In the genomic region with DNA sequence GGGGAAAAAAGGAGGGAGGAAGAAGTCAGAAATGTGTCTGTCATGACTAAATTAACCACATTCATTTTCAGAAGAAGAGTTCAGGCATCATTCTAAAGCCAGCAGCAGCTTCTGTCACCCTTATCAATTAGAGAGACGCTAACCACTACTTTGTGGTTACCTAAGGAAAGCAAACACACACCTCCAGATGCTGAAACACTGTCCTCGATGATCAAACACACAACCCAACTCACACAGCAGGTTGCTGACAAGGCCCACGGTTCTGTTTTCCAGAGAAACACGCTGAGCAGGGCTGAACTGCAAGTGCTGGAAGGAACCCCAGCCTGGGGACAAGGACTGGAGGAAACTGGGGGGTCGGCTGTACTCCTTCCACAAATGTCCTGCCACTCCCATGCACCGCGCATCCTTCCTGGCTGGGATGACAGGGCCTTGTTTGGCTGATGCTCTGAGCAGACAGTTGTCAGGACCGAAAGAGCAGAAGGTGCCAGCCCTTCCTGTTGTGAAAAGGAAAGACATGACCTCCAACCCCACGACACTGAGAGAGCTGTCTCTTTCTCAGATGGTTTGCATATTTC, we compare ENCODE assay signal across 9 cellular contexts. TPM values are rescaled to one million over a fixed set of nuclear protein-coding genes. Genes with fewer than 3 reads are reported as not detected.
DNase-seq lines count a peak whose midpoint lies in the region; ATAC-seq and TF ChIP-seq lines count a peak whose summit lies in the region.
"Had no signal": no experiment of that assay in that cellular context is flagged by ENCODE, and none has a peak within 500 bp of the region (broad histone marks: within the 10 kb centered on the region; RNA-seq: fewer than 3 reads in every experiment).

No MANE protein-coding gene starts in this region.

- peaks cover 2% of the 10 kb centered on the region for H3K36me3 Mint-ChIP-seq in activated CD4-positive, alpha-beta memory T cell treated with anti-CD3 and anti-CD28 coated beads for 36 hours
- H3K36me3 Mint-ChIP-seq: brain had no signal

- ATAC-seq in HG02973 (IDR thresholded peaks at IDR 0.05; ENCODE audit: unreplicated experiment): no peak
- no peak for ATAC-seq in HG03469 (IDR thresholded peaks at IDR 0.05; ENCODE audit: unreplicated experiment)

- DNase-seq in NK-92 treated with Interleukin-12 subunit alpha and Interleukin-12 subunit beta, amount 100 ng/mL, for 24 hours (lab: John Stamatoyannopoulos, UW): peak; percentile 20
- DNase-seq in NK-92 (lab: John Stamatoyannopoulos, UW; ENCODE audit: unreplicated experiment) (no peak), transverse colon (peak; percentile 11), SKM-1 treated with dmso at 0.1 percent for 144 hours (lab: John Stamatoyannopoulos, UW; ENCODE audit: unreplicated experiment) (no peak)
- DNase-seq in activated CD4-positive, alpha-beta memory T cell treated with anti-CD3 and anti-CD28 coated beads for 36 hours: peak; percentile 78

- H3K4me1 Mint-ChIP-seq in activated CD4-positive, alpha-beta memory T cell treated with anti-CD3 and anti-CD28 coated beads for 36 hours (ENCODE audit: low read depth): peaks cover 71% of the 10 kb centered on the region

- WGBS in transverse colon (ENCODE audit: low coverage in 1 of 2), 2 donors: 60% methylated on average over 3 to 9 of the region's 9 CpGs

- in situ Hi-C loops in transverse colon (cut with MboI; ENCODE audit: low pct_ligation_motif_present in 1 of 4, low pct_unique_long_range_greater_than_20kb in 1 of 4, low sequenced_read_pairs in 3 of 4): no loop called here

- H3K27ac ChIP-seq in iPS-20b (ENCODE audit: low read length) (no peak overlapping the region), transverse colon (peak overlapping the region in 3 of 4 donors; percentile 34 to 52 (median 37))

- H3K4me1 ChIP-seq in iPS-20b (ENCODE audit: insufficient read depth, low read length): peaks cover 10% of the 10 kb centered on the region
- no peaks in the 10 kb centered on the region for H3K4me1 ChIP-seq in transverse colon

- H3K4me3 Mint-ChIP-seq in activated CD4-positive, alpha-beta memory T cell treated with anti-CD3 and anti-CD28 coated beads for 36 hours: peak overlapping the region; percentile 90
- H3K4me3 Mint-ChIP-seq: brain had no signal

- intact Hi-C loops in activated CD4-positive, alpha-beta memory T cell treated with anti-CD3 and anti-CD28 coated beads for 36 hours (cut with micrococcal nuclease): loop anchor here (1.0 to 5.0 kb wide), 12 partner anchors 13 to 126 kb away; no protein-coding TSS in a partner anchor
- intact Hi-C loops in transverse colon (cut with DNase I; ENCODE audit: low total_unique reads): no loop called here

- H3K9me3 Mint-ChIP-seq in activated CD4-positive, alpha-beta memory T cell treated with anti-CD3 and anti-CD28 coated beads for 36 hours: no peaks in the 10 kb centered on the region

- H3K27me3 ChIP-seq in iPS-20b (ENCODE audit: insufficient read depth, low read length) (no peaks in the 10 kb centered on the region), transverse colon (no peaks in the 10 kb centered on the region)

- no peaks in the 10 kb centered on the region for H3K27me3 Mint-ChIP-seq in activated CD4-positive, alpha-beta memory T cell treated with anti-CD3 and anti-CD28 coated beads for 36 hours

- CTCF ChIA-PET in activated CD4-positive, alpha-beta memory T cell treated with anti-CD3 and anti-CD28 coated beads for 36 hours (lab: Charles Lee): interaction anchor here (0.6 to 3.0 kb wide), 12 partner anchors 9 to 874 kb away, joined by 3 to 16 read pairs (median 6); no protein-coding TSS in a partner anchor

- POLR2A ChIA-PET in activated CD4-positive, alpha-beta memory T cell treated with anti-CD3 and anti-CD28 coated beads for 36 hours (lab: Charles Lee): interaction anchor here (0.8 to 2.9 kb wide), 14 partner anchors 12 to 134 kb away, joined by 3 to 27 read pairs (median 5); partner anchors contain the start of gene PRKCQ

- no peaks in the 10 kb centered on the region for H3K9me3 ChIP-seq in iPS-20b (ENCODE audit: insufficient read depth, low read depth, low read length)
- no peaks in the 10 kb centered on the region for H3K9me3 ChIP-seq in transverse colon

- H3K4me3 ChIP-seq in iPS-20b (ENCODE audit: low read length) (no peak overlapping the region), transverse colon (no peak overlapping the region)

- no peak for TF ChIP-seq EP300 in transverse colon (IDR thresholded peaks at IDR 0.05; ENCODE audit: low read depth)

- H3K27ac Mint-ChIP-seq in activated CD4-positive, alpha-beta memory T cell treated with anti-CD3 and anti-CD28 coated beads for 36 hours: peak overlapping the region; percentile 99
- H3K27ac Mint-ChIP-seq: brain had no signal

- TF ChIP-seq POLR2A in transverse colon (IDR thresholded peaks at IDR 0.05): no peak

- 0 out of 2 replicates have a peak overlapping the region, but pooled peaks have one; percentile 14 for H3K9ac ChIP-seq in iPS-20b (ENCODE audit: low read depth, low read length)

- no peak for TF ChIP-seq CTCF in transverse colon (IDR thresholded peaks at IDR 0.05)

- H3K36me3 ChIP-seq in iPS-20b (ENCODE audit: insufficient read depth, low read depth, low read length) (no peaks in the 10 kb centered on the region), transverse colon (no peaks in the 10 kb centered on the region)

RNA-seq across cellular contexts. Expression of gene PRKCQ, which starts 36.6 kb away (rescaled TPM):
- total RNA-seq in activated CD4-positive, alpha-beta memory T cell treated with anti-CD3 and anti-CD28 coated beads for 36 hours: 10 to 100 TPM; 44.3 to 45.2 TPM
- 1 to 10 TPM in 2 of 4 donors, under 1 TPM in 2; 0.60 to 2.7 (median 1.2) TPM for total RNA-seq in transverse colon

Comparison
In these comparisons a context has a peak if more than half of its experiments do, and no peak if none do; other contexts are left out.
1. DNase-seq: peak in NK-92 treated with Interleukin-12 subunit alpha and Interleukin-12 subunit beta, amount 100 ng/mL, for 24 hours (single experiment), activated CD4-positive, alpha-beta memory T cell treated with anti-CD3 and anti-CD28 coated beads for 36 hours (single experiment) and transverse colon (single experiment); none in NK-92 (single experiment) and SKM-1 treated with dmso at 0.1 percent for 144 hours (single experiment).
2. RNA of gene PRKCQ, which starts 36.6 kb away (total RNA-seq): 44.3 to 45.2 TPM in activated CD4-positive, alpha-beta memory T cell treated with anti-CD3 and anti-CD28 coated beads for 36 hours; 0.60 to 2.7 TPM in transverse colon; every median in the first group is over 10 times any median in the second.